In genomic region chr1:181100015-181100905, GRCh38 we compare ENCODE assay signal across 8 cellular contexts. TPM values are rescaled to one million over a fixed set of nuclear protein-coding genes. Genes with fewer than 3 reads are reported as not detected.
DNase-seq lines count a peak whose midpoint lies in the region; ATAC-seq, FAIRE-seq and TF ChIP-seq lines count a peak whose summit lies in the region.

No MANE protein-coding gene starts in this region.

- CTCF ChIA-PET in CD4-positive, alpha-beta memory T cell (lab: Charles Lee; ENCODE audit: partially characterized antibody), result interaction anchor here (0.9 to 6.7 kb wide), 4 partner anchors 10 to 59 kb away, joined by 3 to 75 read pairs (median 5); partner anchors contain the start of gene IER5

- peaks cover 64% of the 10 kb centered on the region for H3K4me1 ChIP-seq in CD4-positive, alpha-beta memory T cell (ENCODE audit: insufficient read depth, low read length)
- peaks cover 23 to 28% of the 10 kb centered on the region in 2 donors for H3K4me1 ChIP-seq in muscle layer of duodenum (ENCODE audit: control insufficient read depth in 1 of 2, insufficient read depth in 2 of 2, low read length in 2 of 2)
- peaks cover 6 to 14% of the 10 kb centered on the region in 2 donors for H3K4me1 ChIP-seq in kidney (ENCODE audit: control insufficient read depth in 1 of 2, insufficient read depth in 1 of 2, low read depth in 1 of 2, low read length in 2 of 2)

- peak overlapping the region in 5 of 8 donors; percentile 29 to 75 (median 62) for H3K4me3 Mint-ChIP-seq in CD4-positive, alpha-beta memory T cell
- H3K4me3 Mint-ChIP-seq in activated T-helper 17 cell treated with anti-CD3 and anti-CD28 coated beads, Interleukin-2, amount 50 U/mL, for 72 hours, result peak overlapping the region; percentile 79

- intact Hi-C loops in CD4-positive, alpha-beta memory T cell (cut with micrococcal nuclease), result loop anchor here (10.0 kb wide), 1 partner anchor 1145 kb away; the partner anchor contains the start of gene CEP350
- intact Hi-C loops in kidney (cut with DNase I), result no loop called here

- H3K4me3 ChIP-seq in CD4-positive, alpha-beta memory T cell (ENCODE audit: low read length in 2 of 2), result no peak overlapping the region
- H3K4me3 ChIP-seq in muscle layer of duodenum (ENCODE audit: low read depth in 1 of 2, low read length in 2 of 2), result no peak overlapping the region
- no peak overlapping the region for H3K4me3 ChIP-seq in kidney (ENCODE audit: low read length in 2 of 2)

- no peak overlapping the region for H3K9ac ChIP-seq in kidney (ENCODE audit: low read length in 2 of 2)

- H3K27me3 ChIP-seq in CD4-positive, alpha-beta memory T cell (ENCODE audit: insufficient read depth, low read length), result no peaks in the 10 kb centered on the region
- no peaks in the 10 kb centered on the region for H3K27me3 ChIP-seq in muscle layer of duodenum (ENCODE audit: low read depth, low read length)

- no peak for FAIRE-seq in kidney (lab: Jason Lieb, UNC)

- no peaks in the 10 kb centered on the region for H3K36me3 ChIP-seq in CD4-positive, alpha-beta memory T cell (ENCODE audit: insufficient read depth, low read length)
- H3K36me3 ChIP-seq in muscle layer of duodenum (ENCODE audit: control insufficient read depth in 1 of 2, insufficient read depth in 2 of 2, low read length in 2 of 2) (no peaks in the 10 kb centered on the region), kidney (ENCODE audit: control insufficient read depth in 1 of 2, insufficient read depth in 2 of 2, low read length in 2 of 2) (no peaks in the 10 kb centered on the region)

- H3K27ac ChIP-seq in CD4-positive, alpha-beta memory T cell (ENCODE audit: low read depth, low read length), result no peak overlapping the region
- H3K27ac ChIP-seq in muscle layer of duodenum (ENCODE audit: low read length) (peak overlapping the region; percentile 12), kidney (ENCODE audit: low read depth in 2 of 2, low read length in 2 of 2) (no peak overlapping the region)

- peak; percentile 9 for ATAC-seq in HG02840 (IDR thresholded peaks at IDR 0.05; ENCODE audit: low FRiP score, unreplicated experiment)
- peak; percentile 25 for ATAC-seq in activated T-helper 17 cell treated with anti-CD3 and anti-CD28 coated beads, Interleukin-2, amount 50 U/mL, for 72 hours (replicated peaks)
- ATAC-seq in HG03095 (IDR thresholded peaks at IDR 0.05; ENCODE audit: unreplicated experiment), result no peak

- no peak for TF ChIP-seq CTCF in kidney (IDR thresholded peaks at IDR 0.05; ENCODE audit: borderline replicate concordance, extremely low read depth, insufficient read depth)

- no peaks in the 10 kb centered on the region for H3K9me3 Mint-ChIP-seq in CD4-positive, alpha-beta memory T cell
- H3K9me3 Mint-ChIP-seq in activated T-helper 17 cell treated with anti-CD3 and anti-CD28 coated beads, Interleukin-2, amount 50 U/mL, for 72 hours, result no peaks in the 10 kb centered on the region

- H3K27me3 Mint-ChIP-seq in CD4-positive, alpha-beta memory T cell, result no peaks in the 10 kb centered on the region
- no peaks in the 10 kb centered on the region for H3K27me3 Mint-ChIP-seq in activated T-helper 17 cell treated with anti-CD3 and anti-CD28 coated beads, Interleukin-2, amount 50 U/mL, for 72 hours

- POLR2A ChIA-PET in CD4-positive, alpha-beta memory T cell (lab: Charles Lee; ENCODE audit: partially characterized antibody), result interaction anchor here (14.7 kb wide), 1 partner anchor 9 kb away, joined by 508 read pairs; the partner anchor contains the start of gene IER5

- H3K27ac Mint-ChIP-seq in CD4-positive, alpha-beta memory T cell, result peak overlapping the region; percentile 47 to 91 (median 79)
- peak overlapping the region; percentile 96 for H3K27ac Mint-ChIP-seq in activated T-helper 17 cell treated with anti-CD3 and anti-CD28 coated beads, Interleukin-2, amount 50 U/mL, for 72 hours

- peak in 1 of 5 donors; percentile 59 for DNase-seq in CD4-positive, alpha-beta memory T cell
- no peak for DNase-seq in kidney
- no peak for DNase-seq in HK-2 (ENCODE audit: unreplicated experiment)
- no peak for DNase-seq in activated gamma-delta T cell treated with Interleukin-2 at 50 U/mL for 16 hours

- H3K9me3 ChIP-seq in CD4-positive, alpha-beta memory T cell (ENCODE audit: control insufficient read depth in 1 of 2, low read length in 2 of 2), result no peaks in the 10 kb centered on the region
- no peaks in the 10 kb centered on the region for H3K9me3 ChIP-seq in muscle layer of duodenum (ENCODE audit: control insufficient read depth in 1 of 2, low read length in 2 of 2)
- H3K9me3 ChIP-seq in kidney (ENCODE audit: control insufficient read depth in 1 of 2, low read length in 2 of 2), result no peaks in the 10 kb centered on the region

- H3K36me3 Mint-ChIP-seq in CD4-positive, alpha-beta memory T cell, result peaks cover under 1 to 2% of the 10 kb centered on the region in 2 donors
- H3K36me3 Mint-ChIP-seq in activated T-helper 17 cell treated with anti-CD3 and anti-CD28 coated beads, Interleukin-2, amount 50 U/mL, for 72 hours (ENCODE audit: low read depth), result peaks cover 10% of the 10 kb centered on the region

- peaks cover 43 to 69% (median 60%) of the 10 kb centered on the region in 4 donors for H3K4me1 Mint-ChIP-seq in CD4-positive, alpha-beta memory T cell
- H3K4me1 Mint-ChIP-seq in activated T-helper 17 cell treated with anti-CD3 and anti-CD28 coated beads, Interleukin-2, amount 50 U/mL, for 72 hours, result peaks cover 50% of the 10 kb centered on the region

RNA-seq across cellular contexts. Expression of gene IER5, which starts 11.8 kb away (rescaled TPM):
- total RNA-seq in CD4-positive, alpha-beta memory T cell, result 10 to 100 TPM; 28.0 to 29.3 TPM
- polyA plus RNA-seq in CD4-positive, alpha-beta memory T cell, result 10 to 100 TPM; 11.0 to 18.9 TPM
- total RNA-seq in activated T-helper 17 cell treated with anti-CD3 and anti-CD28 coated beads, Interleukin-2, amount 50 U/mL, for 72 hours, result 10 to 100 TPM; 40.9 to 60.4 TPM
- 11.0 TPM for total RNA-seq in kidney
- polyA plus RNA-seq in kidney (ENCODE audit: insufficient read depth, low read depth, low replicate concordance), result 3.9 TPM
